Comparison of ENCODE assay signal across 27 cellular contexts in genomic region chr22:32877196-32877595, GRCh38.
"Had no signal": no experiment of that assay in that cellular context is flagged by ENCODE, and none has a peak within 500 bp of the region (broad histone marks: within the 10 kb centered on the region; RNA-seq: fewer than 3 reads in every experiment).

No MANE protein-coding gene starts in this region.

- H3K27ac ChIP-seq: ascending aorta, VCaP had no signal

- H3K36me3 ChIP-seq: ascending aorta had no signal

- H3K27me3 ChIP-seq: ascending aorta had no signal

- H3K4me3 ChIP-seq: ascending aorta had no signal

- DNase-seq: activated B cell treated with CpG ODN at 0.5 μM for 24 hours; activated CD4-positive, alpha-beta memory T cell treated with anti-CD3 and anti-CD28 coated beads for 36 hours; activated CD4-positive, alpha-beta T cell treated with anti-CD3 and anti-CD28 coated beads for 4 hours; activated CD4-positive, alpha-beta T cell treated with anti-CD3 and anti-CD28 coated beads, Interleukin-2, amount 10 ng/mL, durations not matched to agents 24 days and 14 days; activated CD4-positive, alpha-beta T cell treated with anti-CD3 and anti-CD28 coated beads, Interleukin-2, amount 50 U/mL, for 1 hour; activated CD4-positive, alpha-beta T cell treated with anti-CD3 and anti-CD28 coated beads, Interleukin-2, amount 50 U/mL, for 4 hours; activated CD4-positive, CD25-positive, alpha-beta regulatory T cell treated with anti-CD3 and anti-CD28 coated beads, Interleukin-2, amount 50 U/mL, for 72 hours; activated CD8-positive, alpha-beta memory T cell treated with anti-CD3 and anti-CD28 coated beads, Interleukin-2, amount 50 U/mL, for 4 hours; activated CD8-positive, alpha-beta T cell treated with anti-CD3 and anti-CD28 coated beads for 36 hours; activated gamma-delta T cell; activated naive CD4-positive, alpha-beta T cell treated with anti-CD3 and anti-CD28 coated beads, Interleukin-2, amount 10 ng/mL, durations not matched to agents 7 days and 5 days; activated naive CD4-positive, alpha-beta T cell treated with Interleukin-2 at 50 U/mL for 16 hours; activated naive CD8-positive, alpha-beta T cell treated with anti-CD3 and anti-CD28 coated beads, Interleukin-2, amount 10 ng/mL, durations not matched to agents 7 days and 5 days; activated naive CD8-positive, alpha-beta T cell treated with anti-CD3 and anti-CD28 coated beads, Interleukin-2, amount 50 U/mL, for 24 hours; activated T-cell treated with anti-CD3 and anti-CD28 coated beads for 4 hours; activated T-cell treated with anti-CD3 and anti-CD28 coated beads, Interleukin-2, amount 50 U/mL, for 1 hour; activated T-cell treated with anti-CD3 and anti-CD28 coated beads, Interleukin-2, amount 50 U/mL, for 4 hours; activated T-cell treated with anti-CD3 and anti-CD28 coated beads, Interleukin-2, amount 50 U/mL, for 72 hours; amygdala; anterior cingulate cortex; central memory CD4-positive, alpha-beta T cell; T-helper 1 cell; T-helper 2 cell; T-helper 9 cell had no signal

- H3K9me3 ChIP-seq: ascending aorta had no signal

- FAIRE-seq: TTC549 had no signal
